9 cellular contexts compared by ENCODE assay signal in the genomic region with DNA sequence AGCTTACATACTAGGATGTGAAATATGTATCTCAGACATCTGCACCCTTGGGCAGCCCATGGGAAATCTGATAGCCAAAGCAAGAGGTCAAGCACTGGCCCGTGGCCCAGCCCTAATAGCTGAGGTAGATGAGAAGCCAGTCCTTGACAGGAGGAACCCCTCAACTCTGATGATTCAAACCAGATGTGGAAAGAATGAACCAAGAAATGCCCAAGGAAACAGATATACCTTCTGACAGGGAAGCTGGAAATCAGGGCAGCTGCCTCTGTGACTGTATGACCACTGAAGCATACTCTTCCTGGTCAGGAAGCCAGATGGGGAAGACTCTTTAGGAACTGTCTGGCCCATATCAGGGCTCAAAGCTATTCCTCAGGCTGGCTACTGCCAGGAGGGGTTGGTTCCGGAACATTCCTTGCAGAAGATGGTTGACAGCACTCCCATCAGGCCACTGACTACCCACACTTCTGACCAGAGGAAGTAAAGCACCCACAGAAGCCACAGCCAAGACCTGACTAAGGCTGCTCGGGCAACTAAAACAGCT.
DNase-seq lines count a peak whose midpoint lies in the region; ATAC-seq and TF ChIP-seq lines count a peak whose summit lies in the region.
"Had no signal": no experiment of that assay in that cellular context is flagged by ENCODE, and none has a peak within 500 bp of the region (broad histone marks: within the 10 kb centered on the region; RNA-seq: fewer than 3 reads in every experiment).

No MANE protein-coding gene starts in this region.

- peak overlapping the region; percentile 24 for H3K27ac ChIP-seq in Panc1 (ENCODE audit: low read length)
- peak overlapping the region; percentile 10 to 63 (median 48) for H3K27ac ChIP-seq in gastrocnemius medialis
- H3K27ac ChIP-seq in brain microvascular endothelial cell: no peak overlapping the region
- no peak overlapping the region for H3K27ac ChIP-seq in WERI-Rb-1

- no peak for TF ChIP-seq POLR2A in gastrocnemius medialis (IDR thresholded peaks at IDR 0.05)
- no peak for TF ChIP-seq POLR2A in erythroblast (IDR thresholded peaks at IDR 0.05; ENCODE audit: low read length)

- DNase-seq in Daoy (ENCODE audit: low read depth) (peak; percentile 79), Panc1 (ENCODE audit: low read depth, low spot score) (no peak), fibroblast of villous mesenchyme (ENCODE audit: low read depth) (peak; percentile 95), gastrocnemius medialis (peak; percentile 17 to 54), COR-L47 (lab: John Stamatoyannopoulos, UW) (no peak), brain microvascular endothelial cell (no peak), WERI-Rb-1 (no peak), erythroblast (lab: John Stamatoyannopoulos, UW) (no peak)
- DNase-seq: NCI-H524 treated with DMSO at 0.1 percent for 48 hours had no signal

- H3K36me3 ChIP-seq in Panc1 (ENCODE audit: control insufficient read depth, insufficient read depth, low read length): peaks cover 5% of the 10 kb centered on the region; the same call in 1 of the 2 replicates
- peaks cover 0 to 31% of the 10 kb centered on the region in 2 donors for H3K36me3 ChIP-seq in gastrocnemius medialis
- peaks cover 19% of the 10 kb centered on the region for H3K36me3 ChIP-seq in brain microvascular endothelial cell (replicated peaks)
- H3K36me3 ChIP-seq in WERI-Rb-1: peaks cover 9% of the 10 kb centered on the region

- CTCF ChIA-PET in Panc1 (lab: Charles Lee): no interaction called here

- TF ChIP-seq CTCF in Panc1 (IDR thresholded peaks at IDR 0.05) (no peak), fibroblast of villous mesenchyme (IDR thresholded peaks at IDR 0.05; ENCODE audit: insufficient read depth, low read depth, low read length) (no peak), gastrocnemius medialis (IDR thresholded peaks at IDR 0.05 in 4 of 5, conservative IDR thresholded peaks at IDR 0.05 in 1 of 5) (no peak), brain microvascular endothelial cell (IDR thresholded peaks at IDR 0.05; ENCODE audit: low read depth, low read length, missing control alignments) (no peak), WERI-Rb-1 (IDR thresholded peaks at IDR 0.05; ENCODE audit: low read depth, low read length) (no peak)

- H3K9me3 ChIP-seq in Panc1 (ENCODE audit: control insufficient read depth, insufficient read depth, low read depth, low read length) (no peaks in the 10 kb centered on the region), gastrocnemius medialis (no peaks in the 10 kb centered on the region), WERI-Rb-1 (ENCODE audit: severe bottlenecking) (no peaks in the 10 kb centered on the region)

- in situ Hi-C loops in Panc1 (cut with HindIII; ENCODE audit: low pct_unique_long_range_greater_than_20kb, low sequenced_read_pairs) (no loop called here), gastrocnemius medialis (cut with MboI; ENCODE audit: low sequenced_read_pairs in 4 of 4) (no loop called here), brain microvascular endothelial cell (cut with HindIII; ENCODE audit: low pct_ligation_motif_present, low sequenced_read_pairs) (no loop called here)

- intact Hi-C loops in Panc1 (cut with micrococcal nuclease; ENCODE audit: unreplicated experiment): no loop called here
- intact Hi-C loops in gastrocnemius medialis (cut with DNase I; ENCODE audit: low total_unique reads): no loop called here

- H3K4me1 ChIP-seq in Panc1 (ENCODE audit: control insufficient read depth, insufficient read depth, low read length): peaks cover 18% of the 10 kb centered on the region
- peaks cover 11 to 16% of the 10 kb centered on the region in 2 donors for H3K4me1 ChIP-seq in gastrocnemius medialis

- BruUV-seq in Panc1 (replicated peaks; lab: Mats Ljungman, UMichigan): no TSS peak

- H3K27me3 ChIP-seq in Panc1 (ENCODE audit: control insufficient read depth, insufficient read depth, low read length): no peaks in the 10 kb centered on the region
- no peaks in the 10 kb centered on the region for H3K27me3 ChIP-seq in gastrocnemius medialis
- H3K27me3 ChIP-seq in brain microvascular endothelial cell (replicated peaks): no peaks in the 10 kb centered on the region
- no peaks in the 10 kb centered on the region for H3K27me3 ChIP-seq in WERI-Rb-1 (ENCODE audit: insufficient read depth, low read depth, severe bottlenecking)

- POLR2A ChIA-PET in Panc1 (lab: Charles Lee): no interaction called here

- H3K4me3 ChIP-seq in Panc1 (ENCODE audit: low read depth in 2 of 2, low read length in 2 of 2) (no peak overlapping the region), fibroblast of villous mesenchyme (ENCODE audit: low read depth, low read length) (no peak overlapping the region), gastrocnemius medialis (no peak overlapping the region), brain microvascular endothelial cell (ENCODE audit: low read depth, low read length) (no peak overlapping the region), WERI-Rb-1 (ENCODE audit: low read depth, low read length) (no peak overlapping the region)

- ATAC-seq in Panc1: no peak
- ATAC-seq in gastrocnemius medialis: peak; percentile 66 to 67

Comparison
In these comparisons a context has a peak if more than half of its experiments do, and no peak if none do; other contexts are left out.
1. DNase-seq: peak in Daoy (single experiment), fibroblast of villous mesenchyme (single experiment) and gastrocnemius medialis (2 of 2); none in Panc1 (single experiment), COR-L47 (single experiment), brain microvascular endothelial cell (single experiment), WERI-Rb-1 (single experiment) and erythroblast (0 of 2).
2. H3K27ac ChIP-seq: peak in Panc1 (single experiment) and gastrocnemius medialis (4 of 4); none in brain microvascular endothelial cell (single experiment) and WERI-Rb-1 (single experiment).